Comparison of ENCODE assay signal across 14 cellular contexts in the genomic region with DNA sequence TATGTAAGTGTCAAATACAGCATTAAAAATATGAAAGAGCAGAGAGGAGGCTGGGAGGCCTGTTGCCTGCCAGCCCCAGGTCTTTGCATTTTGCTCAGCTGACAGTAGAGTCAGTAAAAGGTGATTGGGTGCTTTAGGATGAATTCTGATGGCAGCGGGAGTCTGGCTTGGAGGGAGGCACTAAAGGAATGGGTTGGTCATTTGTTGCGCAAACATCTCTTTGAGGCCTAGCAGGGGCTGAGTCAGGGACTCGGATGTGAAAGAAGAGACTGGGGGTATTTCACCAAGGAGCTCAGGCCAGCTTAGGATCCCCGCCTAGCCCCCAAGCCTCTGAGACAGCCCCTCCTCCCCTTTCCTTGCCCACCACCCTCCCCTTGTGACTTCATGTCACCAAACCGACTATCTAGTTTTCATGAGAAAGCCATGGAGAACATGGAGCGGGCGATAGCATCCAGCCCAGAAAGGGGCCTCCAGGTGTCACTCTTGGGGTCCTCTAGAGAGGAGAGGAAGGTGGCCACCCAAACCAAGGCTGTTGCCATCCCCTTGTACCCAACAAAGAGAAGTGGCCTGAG. TPM values are rescaled to one million over a fixed set of nuclear protein-coding genes. Genes with fewer than 3 reads are reported as not detected.
DNase-seq lines count a peak whose midpoint lies in the region; ATAC-seq and TF ChIP-seq lines count a peak whose summit lies in the region.
"Had no signal": no experiment of that assay in that cellular context is flagged by ENCODE, and none has a peak within 500 bp of the region (broad histone marks: within the 10 kb centered on the region; RNA-seq: fewer than 3 reads in every experiment).

No MANE protein-coding gene starts in this region.

- H3K27ac Mint-ChIP-seq in activated CD8-positive, alpha-beta T cell treated with anti-CD3 and anti-CD28 coated beads for 36 hours, result peak overlapping the region; percentile 67

- peaks cover 67% of the 10 kb centered on the region for H3K4me1 Mint-ChIP-seq in activated CD8-positive, alpha-beta T cell treated with anti-CD3 and anti-CD28 coated beads for 36 hours (ENCODE audit: low read depth)

- H3K27ac ChIP-seq in left ventricle myocardium inferior (replicated peaks), result peak overlapping the region; percentile 42
- peak overlapping the region; percentile 19 for H3K27ac ChIP-seq in temporal lobe (ENCODE audit: low read depth, low read length)
- H3K27ac ChIP-seq in tibial artery, result no peak overlapping the region

- no peaks in the 10 kb centered on the region for H3K9me3 Mint-ChIP-seq in activated CD8-positive, alpha-beta T cell treated with anti-CD3 and anti-CD28 coated beads for 36 hours

- intact Hi-C loops in left ventricle myocardium inferior (cut with micrococcal nuclease) (no loop called here), Right ventricle myocardium inferior (cut with DNase I) (no loop called here), tibial artery (cut with DNase I; ENCODE audit: low total_unique reads) (no loop called here)
- intact Hi-C loops in activated CD8-positive, alpha-beta T cell treated with anti-CD3 and anti-CD28 coated beads for 36 hours (cut with micrococcal nuclease), result no loop called here

- H3K36me3 ChIP-seq in left ventricle myocardium inferior, result peaks cover 6% of the 10 kb centered on the region
- peaks cover 0 to 6% (median 0%) of the 10 kb centered on the region in 3 donors for H3K36me3 ChIP-seq in tibial artery

- peaks cover 10% of the 10 kb centered on the region for H3K36me3 Mint-ChIP-seq in activated CD8-positive, alpha-beta T cell treated with anti-CD3 and anti-CD28 coated beads for 36 hours (ENCODE audit: low read depth)

- no peak for TF ChIP-seq CTCF in left ventricle myocardium inferior (IDR thresholded peaks at IDR 0.05; ENCODE audit: borderline replicate concordance)
- no peak for TF ChIP-seq CTCF in activated CD8-positive, alpha-beta T cell treated with anti-CD3 and anti-CD28 coated beads for 36 hours (IDR thresholded peaks at IDR 0.05)
- no peak for TF ChIP-seq CTCF in tibial artery (IDR thresholded peaks at IDR 0.05)

- H3K4me1 ChIP-seq in left ventricle myocardium inferior (peaks cover 57% of the 10 kb centered on the region), tibial artery (peaks cover 5 to 25% (median 18%) of the 10 kb centered on the region in 4 donors)

- H3K4me3 ChIP-seq in left ventricle myocardium inferior, result no peak overlapping the region
- no peak overlapping the region for H3K4me3 ChIP-seq in tibial artery
- H3K4me3 ChIP-seq: left lung had no signal

- ATAC-seq in Right ventricle myocardium inferior (no peak), HG03457 (IDR thresholded peaks at IDR 0.05; ENCODE audit: unreplicated experiment) (no peak)
- no peak for ATAC-seq in activated CD8-positive, alpha-beta T cell treated with anti-CD3 and anti-CD28 coated beads for 36 hours

- no peak overlapping the region for H3K4me3 Mint-ChIP-seq in activated CD8-positive, alpha-beta T cell treated with anti-CD3 and anti-CD28 coated beads for 36 hours

- no peaks in the 10 kb centered on the region for H3K27me3 Mint-ChIP-seq in activated CD8-positive, alpha-beta T cell treated with anti-CD3 and anti-CD28 coated beads for 36 hours

- H3K9me3 ChIP-seq in left ventricle myocardium inferior (replicated peaks) (no peaks in the 10 kb centered on the region), tibial artery (no peaks in the 10 kb centered on the region)
- H3K9me3 ChIP-seq: left lung, SK-N-SH had no signal

- POLR2A ChIA-PET in activated CD8-positive, alpha-beta T cell treated with anti-CD3 and anti-CD28 coated beads for 36 hours (lab: Charles Lee), result interaction anchor here (0.9 to 3.0 kb wide), 3 partner anchors 9 to 26 kb away, joined by 3 to 12 read pairs (median 9); a partner anchor contains a TSS

- H3K27me3 ChIP-seq in left ventricle myocardium inferior (ENCODE audit: low read depth) (no peaks in the 10 kb centered on the region), tibial artery (no peaks in the 10 kb centered on the region)
- H3K27me3 ChIP-seq: left lung had no signal

- CTCF ChIA-PET in activated CD8-positive, alpha-beta T cell treated with anti-CD3 and anti-CD28 coated beads for 36 hours (lab: Charles Lee), result interaction anchor here (1.0 to 20.2 kb wide), 5 partner anchors 5 to 119 kb away, joined by 3 to 480 read pairs (median 5); a partner anchor contains a TSS

- DNase-seq in left ventricle myocardium inferior, result no peak
- DNase-seq in Right ventricle myocardium inferior (ENCODE audit: missing footprints), result no peak
- DNase-seq in activated CD8-positive, alpha-beta T cell treated with anti-CD3 and anti-CD28 coated beads for 36 hours, result no peak
- DNase-seq in fibroblast of peridontal ligament (ENCODE audit: extremely low read depth), result peak; percentile 33
- DNase-seq in tibial artery, result no peak
- no peak for DNase-seq in NCI-H345 (lab: John Stamatoyannopoulos, UW)
- DNase-seq: activated CD8-positive, alpha-beta memory T cell treated with anti-CD3 and anti-CD28 coated beads, Interleukin-2, amount 50 U/mL, for 4 hours; NCI-H1105 treated with DMSO at 0.1 percent for 48 hours; SK-N-SH; stimulated activated naive CD4-positive, alpha-beta T cell treated with Interleukin-2 at 50 U/mL for 16 hours had no signal

RNA-seq across cellular contexts. Expression of a gene that starts 9.7 kb away (rescaled TPM):
- total RNA-seq in left ventricle myocardium inferior (77.1 TPM), Right ventricle myocardium inferior (67.5 TPM), temporal lobe (33.7 TPM)
- 10 to 100 TPM; 94.4 to 94.9 TPM for total RNA-seq in activated CD8-positive, alpha-beta T cell treated with anti-CD3 and anti-CD28 coated beads for 36 hours

RNA-seq across cellular contexts. Expression of a gene that starts 24.5 kb away (rescaled TPM):
- total RNA-seq in left ventricle myocardium inferior, result 5.4 TPM
- total RNA-seq in Right ventricle myocardium inferior, result 3.2 TPM
- 1 to 10 TPM; 4.2 to 4.9 TPM for total RNA-seq in activated CD8-positive, alpha-beta T cell treated with anti-CD3 and anti-CD28 coated beads for 36 hours
- 38.1 TPM for total RNA-seq in temporal lobe

RNA-seq across cellular contexts. Expression of a gene that starts 34.6 kb away (rescaled TPM):
- total RNA-seq in left ventricle myocardium inferior (not detected), Right ventricle myocardium inferior (not detected), temporal lobe (1.2 TPM)
- total RNA-seq in activated CD8-positive, alpha-beta T cell treated with anti-CD3 and anti-CD28 coated beads for 36 hours, result not detected
- total RNA-seq: left lung, skeletal muscle tissue had no signal

Comparison
In these comparisons a context has a peak if more than half of its experiments do, and no peak if none do; other contexts are left out.
1. H3K27ac ChIP-seq: peak in left ventricle myocardium inferior (single experiment) and temporal lobe (single experiment); none in tibial artery (0 of 2).